ENCODE assay signal across 17 cellular contexts in the genomic region with DNA sequence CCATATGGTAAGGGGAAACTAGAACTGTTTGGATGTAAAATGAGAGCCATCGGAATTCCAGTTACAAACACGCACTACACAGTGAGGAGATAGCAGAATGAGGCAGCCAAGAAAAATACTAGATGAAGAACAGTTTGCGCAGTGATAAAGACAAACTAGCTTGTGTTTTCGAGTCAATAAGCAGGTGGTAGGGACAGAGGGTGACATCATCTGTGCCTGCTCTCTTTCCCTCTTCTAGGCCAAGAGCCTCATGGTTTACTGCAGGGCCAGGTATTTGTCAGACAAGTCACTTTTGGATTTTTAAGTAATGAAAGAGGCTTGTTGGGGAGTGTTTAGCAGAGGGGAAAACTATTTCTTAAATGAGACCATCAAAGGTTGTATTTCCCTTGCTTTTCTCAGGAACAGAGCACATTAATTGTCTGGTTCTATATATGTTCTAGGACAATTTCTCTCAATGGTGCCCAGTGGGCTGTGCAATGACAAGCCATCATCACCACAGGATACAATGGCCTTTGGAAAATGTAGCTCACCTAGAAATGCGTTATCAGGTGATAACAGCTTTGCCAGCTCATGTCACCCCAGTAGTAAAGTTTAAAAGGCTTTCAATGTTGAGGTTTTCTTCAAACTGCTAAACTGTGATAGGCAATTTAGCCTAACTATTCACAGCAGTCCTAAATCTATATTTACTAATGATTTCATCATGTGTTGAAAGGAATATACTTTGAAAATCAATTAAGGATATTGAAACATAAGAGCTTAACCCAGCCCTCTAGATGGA.
DNase-seq lines count a peak whose midpoint lies in the region; ATAC-seq, FAIRE-seq and TF ChIP-seq lines count a peak whose summit lies in the region.
"Had no signal": no experiment of that assay in that cellular context is flagged by ENCODE, and none has a peak within 500 bp of the region (broad histone marks: within the 10 kb centered on the region; RNA-seq: fewer than 3 reads in every experiment).

No MANE protein-coding gene starts in this region.

- DNase-seq in DMS 273 treated with DMSO at 0.1 percent for 48 hours (lab: John Stamatoyannopoulos, UW) (peak; percentile 50), NCI-H146 treated with DMSO at 0.1 percent for 48 hours (lab: John Stamatoyannopoulos, UW; ENCODE audit: unreplicated experiment) (peak; percentile 4), NCI-H446 treated with DMSO at 0.1 percent for 48 hours (lab: John Stamatoyannopoulos, UW) (peak; percentile 62), H1 (ENCODE audit: low read depth in 1 of 2, low spot score in 2 of 2) (no peak), esophagus muscularis mucosa (ENCODE audit: extremely low spot score) (no peak), Calu3 (no peak), left lobe of liver (ENCODE audit: low spot score) (no peak)
- DNase-seq: CD8-positive, alpha-beta T cell; H9; NCI-H1436; NCI-H774; Right ventricle myocardium superior; SK-N-SH had no signal

- no peak overlapping the region for H4K91ac ChIP-seq in H1 (replicated peaks; ENCODE audit: insufficient read length, low read length)

- TF ChIP-seq RAD21 in H1 (IDR thresholded peaks at IDR 0.05 in 1 of 2, conservative IDR thresholded peaks at IDR 0.05 in 1 of 2; ENCODE audit: low read depth in 2 of 2, low read length in 2 of 2) = no peak

- no peak overlapping the region for H2BK12ac ChIP-seq in H1 (ENCODE audit: low read depth, low read length)

- intact Hi-C loops in esophagus muscularis mucosa (cut with DNase I) = no loop called here
- intact Hi-C loops in Calu3 (cut with micrococcal nuclease; ENCODE audit: unreplicated experiment) = no loop called here

- H2BK15ac ChIP-seq in H1 (ENCODE audit: low read length) = no peak overlapping the region

- H3K4me2 ChIP-seq in H1 (ENCODE audit: insufficient read depth in 1 of 2, low read depth in 2 of 2, low read length in 2 of 2) = no peak overlapping the region
- H3K4me2 ChIP-seq: BLaER1 treated with 17β-estradiol and CSF1 and Interleukin-3, amounts not matched to agents 10 nM and 100 nM; SK-N-SH had no signal

- peaks cover 21% of the 10 kb centered on the region for H3K4me1 Mint-ChIP-seq in Calu3 (ENCODE audit: low read depth, unreplicated experiment)
- H3K4me1 Mint-ChIP-seq: H9 had no signal

- H3K79me2 ChIP-seq in H1 (ENCODE audit: control insufficient read depth in 1 of 2, insufficient read depth in 2 of 2, low read length in 2 of 2) = no peaks in the 10 kb centered on the region

- WGBS in H1 (ENCODE audit: extremely low coverage in 1 of 2, insufficient coverage in 1 of 2, insufficient read length in 1 of 2, insufficient replicate concordance in 2 of 2, low coverage in 1 of 2, low lambda C conversion rate in 2 of 2, missing lambda C conversion rate in 1 of 2), 2 experiments = 95% methylated on average over 5 of the region's 5 CpGs; no CpG with 5 or more reads in 1 of the 2 experiments
- WGBS in esophagus muscularis mucosa = 90% methylated on average over 5 of the region's 5 CpGs

- no peak overlapping the region for H4K5ac ChIP-seq in H1 (ENCODE audit: insufficient read length, low read depth, low read length)

- POLR2A ChIA-PET in H1 (lab: Charles Lee; ENCODE audit: partially characterized antibody) = interaction anchor here (0.6 kb wide), 1 partner anchor 10 kb away, joined by 3 read pairs; no protein-coding TSS in a partner anchor

- no peak overlapping the region for H3K18ac ChIP-seq in H1 (ENCODE audit: extremely low read depth, low read length)

- H2BK20ac ChIP-seq in H1 (ENCODE audit: low read length) = no peak overlapping the region

- no peak overlapping the region for H3K9ac ChIP-seq in H1 (replicated peaks in 1 of 4; ENCODE audit: extremely low read depth in 1 of 4, low read depth in 3 of 4, low read length in 3 of 4)
- H3K9ac ChIP-seq: BLaER1 treated with 17β-estradiol and CSF1 and Interleukin-3, amounts not matched to agents 10 nM and 100 nM; SK-N-SH had no signal

- FAIRE-seq in H1 (lab: Jason Lieb, UNC) = no peak
- FAIRE-seq: D721Med, G401.6 had no signal

- no peak overlapping the region for H4K8ac ChIP-seq in H1 (ENCODE audit: extremely low read depth, insufficient read depth, low read length)

- no peaks in the 10 kb centered on the region for H3K4me1 ChIP-seq in H1 (replicated peaks in 1 of 4; ENCODE audit: control insufficient read depth in 3 of 4, insufficient read depth in 4 of 4, low read length in 3 of 4)
- no peaks in the 10 kb centered on the region for H3K4me1 ChIP-seq in esophagus muscularis mucosa
- H3K4me1 ChIP-seq: BLaER1 treated with 17β-estradiol and CSF1 and Interleukin-3, amounts not matched to agents 10 nM and 100 nM had no signal

- no TSS peak for BruUV-seq in Calu3 (replicated peaks; lab: Mats Ljungman, UMichigan)

- no peaks in the 10 kb centered on the region for H3K27me3 Mint-ChIP-seq in Calu3 (ENCODE audit: unreplicated experiment)

- H3K9me3 ChIP-seq in H1 (ENCODE audit: insufficient read depth in 2 of 2, low read depth in 1 of 2, low read length in 1 of 2) = no peaks in the 10 kb centered on the region
- H3K9me3 ChIP-seq in esophagus muscularis mucosa = no peaks in the 10 kb centered on the region
- H3K9me3 ChIP-seq: BLaER1 treated with 17β-estradiol and CSF1 and Interleukin-3, amounts not matched to agents 10 nM and 100 nM; SK-N-SH had no signal

- no peak overlapping the region for H2BK5ac ChIP-seq in H1 (ENCODE audit: low read depth, low read length)

- H3K36me3 Mint-ChIP-seq in Calu3 (ENCODE audit: insufficient read depth, unreplicated experiment) = no peaks in the 10 kb centered on the region
- H3K36me3 Mint-ChIP-seq: CD8-positive, alpha-beta T cell had no signal

- no peaks in the 10 kb centered on the region for H3K27me3 ChIP-seq in H1 (replicated peaks in 1 of 4; ENCODE audit: control insufficient read depth in 3 of 4, extremely low read depth in 1 of 4, insufficient read depth in 3 of 4, low read length in 3 of 4)
- peaks cover 0 to 4% (median 0%) of the 10 kb centered on the region in 4 donors for H3K27me3 ChIP-seq in esophagus muscularis mucosa
- H3K27me3 ChIP-seq: BLaER1 treated with 17β-estradiol and CSF1 and Interleukin-3, amounts not matched to agents 10 nM and 100 nM had no signal

- no peak overlapping the region for H3K56ac ChIP-seq in H1 (replicated peaks; ENCODE audit: insufficient read length, low read depth, low read length)

- TF ChIP-seq CTCF in H1 (IDR thresholded peaks at IDR 0.05; ENCODE audit: control extremely low read depth in 1 of 3, insufficient read depth in 1 of 3, low read depth in 1 of 3, low read length in 3 of 3) = no peak
- TF ChIP-seq CTCF in esophagus muscularis mucosa (IDR thresholded peaks at IDR 0.05) = no peak
- TF ChIP-seq CTCF in Calu3 (IDR thresholded peaks at IDR 0.05; ENCODE audit: unreplicated experiment) = no peak

- no peak overlapping the region for H3K14ac ChIP-seq in H1 (ENCODE audit: insufficient read length)

- H3K27ac Mint-ChIP-seq in Calu3 (ENCODE audit: unreplicated experiment) = no peak overlapping the region
- H3K27ac Mint-ChIP-seq: CD8-positive, alpha-beta T cell; H9; T-helper 2 cell treated with Interferon-gamma antibody and Interleukin-4, amounts not matched to agents 5 μg/mL and 100 μg/mL, for 36 hours had no signal

- no peak overlapping the region for H3K4ac ChIP-seq in H1 (replicated peaks; ENCODE audit: insufficient read length, low read depth, low read length)

- no peak overlapping the region for H3K23ac ChIP-seq in H1 (ENCODE audit: insufficient read length)

- H2BK120ac ChIP-seq in H1 (replicated peaks; ENCODE audit: low read depth, low read length) = no peak overlapping the region

- no peak for ATAC-seq in left lobe of liver
- ATAC-seq: CD8-positive, alpha-beta T cell had no signal

- H3K4me3 ChIP-seq in H1 (ENCODE audit: extremely low read depth in 1 of 4, insufficient read depth in 2 of 4, low read depth in 3 of 4, low read length in 4 of 4) = no peak overlapping the region
- no peak overlapping the region for H3K4me3 ChIP-seq in esophagus muscularis mucosa
- H3K4me3 ChIP-seq: BLaER1 treated with 17β-estradiol and CSF1 and Interleukin-3, amounts not matched to agents 10 nM and 100 nM had no signal

- no peaks in the 10 kb centered on the region for H3K23me2 ChIP-seq in H1 (ENCODE audit: low read depth, low read length)

- H3K36me3 ChIP-seq in H1 (ENCODE audit: control insufficient read depth in 2 of 4, insufficient read depth in 4 of 4, low read length in 3 of 4) (no peaks in the 10 kb centered on the region), esophagus muscularis mucosa (no peaks in the 10 kb centered on the region)
- H3K36me3 ChIP-seq: BLaER1 treated with 17β-estradiol and CSF1 and Interleukin-3, amounts not matched to agents 10 nM and 100 nM had no signal

- H2AK5ac ChIP-seq in H1 (ENCODE audit: low read depth, low read length) = no peak overlapping the region

- TF ChIP-seq EP300 in H1 (IDR thresholded peaks at IDR 0.05; ENCODE audit: borderline replicate concordance in 1 of 2, low read depth in 2 of 2, low read length in 2 of 2) (no peak), esophagus muscularis mucosa (IDR thresholded peaks at IDR 0.05) (no peak)

- H3K27ac ChIP-seq in H1 (ENCODE audit: low read depth, low read length) = no peak overlapping the region
- no peak overlapping the region for H3K27ac ChIP-seq in esophagus muscularis mucosa (replicated peaks in 1 of 4)
- H3K27ac ChIP-seq: BLaER1 treated with 17β-estradiol and CSF1 and Interleukin-3, amounts not matched to agents 10 nM and 100 nM had no signal

- no peak overlapping the region for H3K4me3 Mint-ChIP-seq in Calu3 (ENCODE audit: low read depth, unreplicated experiment)
- H3K4me3 Mint-ChIP-seq: CD8-positive, alpha-beta T cell; H9; T-helper 2 cell treated with Interferon-gamma antibody and Interleukin-4, amounts not matched to agents 5 μg/mL and 100 μg/mL, for 36 hours had no signal

- no peaks in the 10 kb centered on the region for H3K79me1 ChIP-seq in H1 (ENCODE audit: low read depth, low read length)

- no peaks in the 10 kb centered on the region for H4K20me1 ChIP-seq in H1 (replicated peaks in 1 of 2; ENCODE audit: control insufficient read depth in 1 of 2, insufficient read depth in 2 of 2, low read length in 2 of 2)
- H4K20me1 ChIP-seq: BLaER1 treated with 17β-estradiol and CSF1 and Interleukin-3, amounts not matched to agents 10 nM and 100 nM had no signal

- TF ChIP-seq POLR2A in H1 (IDR thresholded peaks at IDR 0.05; ENCODE audit: control extremely low read depth in 1 of 2, low read depth in 2 of 2, low read length in 2 of 2) (no peak), esophagus muscularis mucosa (IDR thresholded peaks at IDR 0.05; ENCODE audit: low read depth) (no peak)

- 0 out of 2 replicates have a peak overlapping the region, but pooled peaks have one; percentile 76 for H2AFZ ChIP-seq in H1 (ENCODE audit: low read length)

- CTCF ChIA-PET in H1 (lab: Charles Lee; ENCODE audit: partially characterized antibody) = interaction anchor here (0.6 to 0.9 kb wide), 2 partner anchors 23 to 957 kb away, joined by 3 read pairs; no protein-coding TSS in a partner anchor
- CTCF ChIA-PET in Calu3 (lab: Charles Lee) = interaction anchor here (0.6 kb wide), 1 partner anchor 171 kb away, joined by 3 read pairs; no protein-coding TSS in a partner anchor

- H3K9me3 Mint-ChIP-seq in Calu3 (ENCODE audit: low read depth, unreplicated experiment) = peaks cover 5% of the 10 kb centered on the region
- H3K9me3 Mint-ChIP-seq: CD8-positive, alpha-beta T cell; H9; T-helper 2 cell treated with Interferon-gamma antibody and Interleukin-4, amounts not matched to agents 5 μg/mL and 100 μg/mL, for 36 hours had no signal

TF ChIP-seq in H1, 55 proteins besides CTCF, POLR2A, EP300 and RAD21 (continues in another document):
- no peak for TF ChIP-seq TBP (IDR thresholded peaks at IDR 0.05; ENCODE audit: low read depth, low read length)

Comparison
In these comparisons a context has a peak if more than half of its experiments do, and no peak if none do; other contexts are left out.
1. DNase-seq: peak in DMS 273 treated with DMSO at 0.1 percent for 48 hours (single experiment), NCI-H146 treated with DMSO at 0.1 percent for 48 hours (single experiment) and NCI-H446 treated with DMSO at 0.1 percent for 48 hours (single experiment); none in H1 (0 of 2), esophagus muscularis mucosa (single experiment), Calu3 (single experiment) and left lobe of liver (single experiment).